In the genomic region with DNA sequence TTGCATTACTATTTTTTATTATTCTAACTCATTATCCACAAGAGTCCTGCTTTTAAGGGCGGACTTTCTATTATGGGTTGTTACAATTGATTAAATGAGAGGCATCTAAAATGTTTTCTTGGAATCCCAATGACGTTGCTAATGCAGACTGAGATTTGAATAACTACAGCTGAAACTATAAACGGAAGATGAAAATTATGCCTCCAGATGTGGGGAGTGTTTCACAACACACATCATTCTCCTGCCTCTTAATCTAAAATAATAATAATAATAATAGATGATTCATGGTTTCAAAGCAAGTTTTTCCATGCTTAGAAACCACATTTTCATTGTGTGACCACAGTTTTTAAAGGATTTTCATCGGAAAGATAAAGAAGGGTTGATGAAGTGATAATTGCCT, we compare ENCODE assay signal across 24 cellular contexts.
"Had no signal": no experiment of that assay in that cellular context is flagged by ENCODE, and none has a peak within 500 bp of the region (broad histone marks: within the 10 kb centered on the region; RNA-seq: fewer than 3 reads in every experiment).

No MANE protein-coding gene starts in this region.

- H3K27me3 Mint-ChIP-seq: activated naive CD4-positive, alpha-beta T cell treated with anti-CD3 and anti-CD28 coated beads, Interleukin-2, amount 10 ng/mL, durations not matched to agents 7 days and 5 days had no signal

- H3K4me3 Mint-ChIP-seq: activated naive CD4-positive, alpha-beta T cell treated with anti-CD3 and anti-CD28 coated beads, Interleukin-2, amount 10 ng/mL, durations not matched to agents 7 days and 5 days; effector memory CD8-positive, alpha-beta T cell; memory B cell; nephron progenitor cell; WTC11 had no signal

- H3K9me3 ChIP-seq: body of pancreas, gastroesophageal sphincter, pancreas, psoas muscle, right atrium auricular region had no signal

- H3K27ac Mint-ChIP-seq: activated naive CD4-positive, alpha-beta T cell treated with anti-CD3 and anti-CD28 coated beads, Interleukin-2, amount 10 ng/mL, durations not matched to agents 7 days and 5 days; effector memory CD8-positive, alpha-beta T cell; memory B cell; nephron progenitor cell; WTC11 had no signal

- H3K36me3 Mint-ChIP-seq: activated naive CD4-positive, alpha-beta T cell treated with anti-CD3 and anti-CD28 coated beads, Interleukin-2, amount 10 ng/mL, durations not matched to agents 7 days and 5 days; memory B cell had no signal

- H3K27ac ChIP-seq: body of pancreas, dorsolateral prefrontal cortex, epithelial cell of prostate, gastroesophageal sphincter, heart left ventricle, pancreas, psoas muscle, right atrium auricular region, upper lobe of left lung had no signal

- H3K4me3 ChIP-seq: body of pancreas, dorsolateral prefrontal cortex, gastroesophageal sphincter, heart left ventricle, pancreas, psoas muscle, right atrium auricular region, upper lobe of left lung had no signal

- H3K9me3 Mint-ChIP-seq: activated naive CD4-positive, alpha-beta T cell treated with anti-CD3 and anti-CD28 coated beads, Interleukin-2, amount 10 ng/mL, durations not matched to agents 7 days and 5 days; effector memory CD8-positive, alpha-beta T cell had no signal

- DNase-seq: activated CD8-positive, alpha-beta memory T cell treated with anti-CD3 and anti-CD28 coated beads for 24 hours; activated CD8-positive, alpha-beta memory T cell treated with anti-CD3 and anti-CD28 coated beads, Interleukin-2, amount 50 U/mL, for 48 hours; activated effector memory CD4-positive, alpha-beta T cell treated with Interleukin-2 at 50 U/mL for 16 hours; activated naive CD4-positive, alpha-beta T cell treated with anti-CD3 and anti-CD28 coated beads, Interleukin-2, amount 10 ng/mL, durations not matched to agents 7 days and 5 days; activated T-cell treated with anti-CD3 and anti-CD28 coated beads, Interleukin-2, amount 50 U/mL, for 48 hours; caudate nucleus; dorsolateral prefrontal cortex; effector memory CD8-positive, alpha-beta T cell; heart left ventricle; islet precursor cell; left cardiac atrium; nephron progenitor cell; pancreas; psoas muscle; stimulated activated CD4-positive, alpha-beta T cell treated with anti-CD3 and anti-CD28 coated beads, Interleukin-4, amount 100 ng/mL, for 24 hours; stimulated activated naive CD4-positive, alpha-beta T cell treated with Interleukin-2 at 50 U/mL for 16 hours; T-helper 9 cell; upper lobe of left lung had no signal

- ATAC-seq: body of pancreas; effector memory CD8-positive, alpha-beta T cell; gastroesophageal sphincter; heart left ventricle; left cardiac atrium; pancreas; psoas muscle; WTC11 had no signal

- H3K36me3 ChIP-seq: gastroesophageal sphincter, heart left ventricle, pancreas, right atrium auricular region, upper lobe of left lung had no signal

- H3K4me1 Mint-ChIP-seq: activated naive CD4-positive, alpha-beta T cell treated with anti-CD3 and anti-CD28 coated beads, Interleukin-2, amount 10 ng/mL, durations not matched to agents 7 days and 5 days; memory B cell; nephron progenitor cell; WTC11 had no signal
